1 cellular context compared by ENCODE assay signal in genomic region chr18:51196116-51196810, GRCh38.
TF ChIP-seq lines count a peak whose summit lies in the region.

No MANE protein-coding gene starts in this region.

TF ChIP-seq in HepG2, 621 proteins besides CTCF, POLR2A, EP300 and RAD21 (continued from another document and continues in another):
- TF ChIP-seq ZXDC (CRISPR knock-in tag; IDR thresholded peaks at IDR 0.05): 0 out of 2 replicates have a peak, but pooled peaks have one; percentile 38
- TF ChIP-seq POLR2G (IDR thresholded peaks at IDR 0.05; ENCODE audit: low read depth, low read length): no peak
- TF ChIP-seq ZNF275 (CRISPR knock-in tag; IDR thresholded peaks at IDR 0.05; ENCODE audit: borderline replicate concordance): no peak
- TF ChIP-seq AHR (CRISPR knock-in tag; IDR thresholded peaks at IDR 0.05): 0 out of 2 replicates have a peak, but pooled peaks have one; percentile 47
- TF ChIP-seq ZNF558 (CRISPR knock-in tag; IDR thresholded peaks at IDR 0.05; ENCODE audit: borderline replicate concordance): no peak
- no peak for TF ChIP-seq NFAT5 (CRISPR knock-in tag; IDR thresholded peaks at IDR 0.05)
- no peak for TF ChIP-seq IKZF5 (CRISPR knock-in tag; IDR thresholded peaks at IDR 0.05)
- TF ChIP-seq GABPB1 (CRISPR knock-in tag; IDR thresholded peaks at IDR 0.05): peak; percentile 43; the same call in 1 of the 2 replicates
- no peak for TF ChIP-seq ZNF619 (CRISPR knock-in tag; IDR thresholded peaks at IDR 0.05)
- TF ChIP-seq CAMTA2 (CRISPR knock-in tag; IDR thresholded peaks at IDR 0.05; ENCODE audit: borderline replicate concordance): 0 out of 2 replicates have a peak, but pooled peaks have one; percentile 42
- TF ChIP-seq PHF8 (CRISPR knock-in tag; IDR thresholded peaks at IDR 0.05): peak; percentile 61
- TF ChIP-seq REXO4 (CRISPR knock-in tag; IDR thresholded peaks at IDR 0.05; ENCODE audit: borderline replicate concordance): no peak
- TF ChIP-seq NFE2L1 (CRISPR knock-in tag; IDR thresholded peaks at IDR 0.05; ENCODE audit: borderline replicate concordance): no peak
- peak; percentile 64; the same call in 1 of the 2 replicates for TF ChIP-seq UBTF (CRISPR knock-in tag; IDR thresholded peaks at IDR 0.05)
- TF ChIP-seq CSRNP1 (CRISPR knock-in tag; IDR thresholded peaks at IDR 0.05): 0 out of 2 replicates have a peak, but pooled peaks have one; percentile 37
- peak; percentile 28; the same call in 1 of the 2 replicates for TF ChIP-seq SALL1 (CRISPR knock-in tag; IDR thresholded peaks at IDR 0.05)
- no peak for TF ChIP-seq CREM (IDR thresholded peaks at IDR 0.05)
- TF ChIP-seq CREM (CRISPR knock-in tag; IDR thresholded peaks at IDR 0.05): no peak
- peak; percentile 69 for TF ChIP-seq YY1 (IDR thresholded peaks at IDR 0.05; ENCODE audit: insufficient read depth, insufficient replicate concordance, low read depth, low read length)
- no peak; the same call in 1 of the 2 replicates for TF ChIP-seq ZNF563 (CRISPR knock-in tag; IDR thresholded peaks at IDR 0.05)
- TF ChIP-seq FOXO4 (CRISPR knock-in tag; conservative IDR thresholded peaks at IDR 0.05): no peak
- TF ChIP-seq GTF3A (CRISPR knock-in tag; conservative IDR thresholded peaks at IDR 0.05): no peak
- TF ChIP-seq PATZ1 (CRISPR knock-in tag; IDR thresholded peaks at IDR 0.05): 0 out of 2 replicates have a peak, but pooled peaks have one; percentile 14
- no peak for TF ChIP-seq ZNF432 (CRISPR knock-in tag; IDR thresholded peaks at IDR 0.05; ENCODE audit: borderline replicate concordance)
- TF ChIP-seq ZFP37 (CRISPR knock-in tag; IDR thresholded peaks at IDR 0.05; ENCODE audit: borderline replicate concordance): no peak
- TF ChIP-seq ATRX (CRISPR knock-in tag; IDR thresholded peaks at IDR 0.05; ENCODE audit: borderline replicate concordance): no peak
- no peak for TF ChIP-seq ZNF264 (CRISPR knock-in tag; IDR thresholded peaks at IDR 0.05)
- no peak for TF ChIP-seq ZNF850 (CRISPR knock-in tag; conservative IDR thresholded peaks at IDR 0.05)
- no peak for TF ChIP-seq FOXK1 (CRISPR knock-in tag; IDR thresholded peaks at IDR 0.05; ENCODE audit: borderline replicate concordance, low read depth)
- 0 out of 2 replicates have a peak, but pooled peaks have one; percentile 2 for TF ChIP-seq GATAD2A (CRISPR knock-in tag; IDR thresholded peaks at IDR 0.05)
- no peak for TF ChIP-seq ZNF547 (CRISPR knock-in tag; IDR thresholded peaks at IDR 0.05)
- TF ChIP-seq ZNF687 (CRISPR knock-in tag; IDR thresholded peaks at IDR 0.05): peak; percentile 55
- no peak for TF ChIP-seq ZIK1 (CRISPR knock-in tag; IDR thresholded peaks at IDR 0.05; ENCODE audit: borderline replicate concordance, low read depth)
- no peak for TF ChIP-seq TCF12 (IDR thresholded peaks at IDR 0.05)
- TF ChIP-seq TCF12 (CRISPR knock-in tag; IDR thresholded peaks at IDR 0.05): no peak
- peak; percentile 88; the same call in 1 of the 2 replicates for TF ChIP-seq ZNF333 (CRISPR knock-in tag; IDR thresholded peaks at IDR 0.05; ENCODE audit: borderline replicate concordance)
- no peak for TF ChIP-seq JARID2 (CRISPR knock-in tag; IDR thresholded peaks at IDR 0.05; ENCODE audit: insufficient replicate concordance)
